ENCODE assay signal across 9 cellular contexts in the genomic region with DNA sequence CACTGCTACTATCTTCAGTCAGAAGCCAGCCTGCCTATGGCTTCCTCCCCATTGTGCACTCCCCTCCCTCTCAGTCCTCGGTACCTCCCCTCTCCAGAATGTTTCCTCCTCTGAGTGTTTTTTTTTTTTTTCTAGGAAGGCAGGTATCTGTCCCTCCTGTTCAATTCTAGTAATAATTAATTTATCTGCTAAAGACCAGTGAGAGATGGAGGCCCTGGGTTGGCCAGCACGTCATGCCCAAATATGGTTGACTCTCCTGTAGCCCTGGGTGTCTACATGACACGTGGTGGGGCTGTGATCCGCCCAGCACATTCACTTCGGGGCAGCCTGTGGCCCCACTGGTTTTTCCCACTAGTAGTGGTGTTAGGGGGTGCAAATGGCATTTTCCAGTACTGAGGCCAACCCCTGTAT. TPM values are rescaled to one million over a fixed set of nuclear protein-coding genes. Genes with fewer than 3 reads are reported as not detected.
A peak's percentile ranks its signal among the peaks of the same experiment; 100 is the strongest.
DNase-seq lines count a peak whose midpoint lies in the region; ATAC-seq, FAIRE-seq and TF ChIP-seq lines count a peak whose summit lies in the region.
"Had no signal": no experiment of that assay in that cellular context is flagged by ENCODE, and none has a peak within 500 bp of the region (broad histone marks: within the 10 kb centered on the region; RNA-seq: fewer than 3 reads in every experiment).

No MANE protein-coding gene starts in this region.

- peak overlapping the region; percentile 75 for H3K4me3 Mint-ChIP-seq in activated T-helper 2 cell treated with anti-CD3 and anti-CD28 coated beads, Interferon-gamma antibody, Interleukin-2, Interleukin-4, amounts not matched to agents 10 μg/mL and 5 μg/mL and 100 μg/mL, durations not matched to agents 14 hours and 24 hours and 36 hours (ENCODE audit: low read depth)

- H3K9me3 ChIP-seq in AG04450 (ENCODE audit: control insufficient read depth, insufficient read depth, low read length) = no peaks in the 10 kb centered on the region
- H3K9me3 ChIP-seq: adrenal gland had no signal

- no peak overlapping the region for H4K8ac ChIP-seq in mesendoderm (ENCODE audit: low read depth, low read length)

- intact Hi-C loops in activated T-helper 2 cell treated with anti-CD3 and anti-CD28 coated beads, Interferon-gamma antibody, Interleukin-2, Interleukin-4, amounts not matched to agents 10 μg/mL and 5 μg/mL and 100 μg/mL, durations not matched to agents 14 hours and 24 hours and 36 hours (cut with micrococcal nuclease) = loop anchor here (5.0 to 10.0 kb wide), 2 partner anchors 275 to 448 kb away; a partner anchor contains a TSS

- no peak overlapping the region for H3K9ac ChIP-seq in mesendoderm (ENCODE audit: low read length)

- H3K79me1 ChIP-seq in mesendoderm (ENCODE audit: low read length) = no peaks in the 10 kb centered on the region

- no peak overlapping the region for H2BK120ac ChIP-seq in mesendoderm (ENCODE audit: low read depth, low read length)

- peaks cover 21% of the 10 kb centered on the region for H3K36me3 Mint-ChIP-seq in activated T-helper 2 cell treated with anti-CD3 and anti-CD28 coated beads, Interferon-gamma antibody, Interleukin-2, Interleukin-4, amounts not matched to agents 10 μg/mL and 5 μg/mL and 100 μg/mL, durations not matched to agents 14 hours and 24 hours and 36 hours (ENCODE audit: low read depth)

- H3K36me3 ChIP-seq in mesendoderm (ENCODE audit: control insufficient read depth, insufficient read depth, low read length) = peaks cover 2% of the 10 kb centered on the region

- DNase-seq in AG04450 (ENCODE audit: low read depth, low spot score) (no peak), GM19239 (ENCODE audit: insufficient read length, low spot score) (no peak), mesendoderm (peak; percentile 44), NCI-H69 (lab: John Stamatoyannopoulos, UW) (no peak), NCI-H1930 (lab: John Stamatoyannopoulos, UW) (no peak), SHP77 (lab: John Stamatoyannopoulos, UW) (no peak)
- DNase-seq in activated T-helper 2 cell treated with anti-CD3 and anti-CD28 coated beads, Interferon-gamma antibody, Interleukin-2, Interleukin-4, amounts not matched to agents 10 μg/mL and 5 μg/mL and 100 μg/mL, durations not matched to agents 14 hours and 24 hours and 36 hours (ENCODE audit: low spot score) = no peak

- no peak overlapping the region for H3K56ac ChIP-seq in mesendoderm (ENCODE audit: low read length)

- H3K27me3 Mint-ChIP-seq in activated T-helper 2 cell treated with anti-CD3 and anti-CD28 coated beads, Interferon-gamma antibody, Interleukin-2, Interleukin-4, amounts not matched to agents 10 μg/mL and 5 μg/mL and 100 μg/mL, durations not matched to agents 14 hours and 24 hours and 36 hours (ENCODE audit: low read depth) = no peaks in the 10 kb centered on the region

- peak overlapping the region; percentile 76 for H3K27ac Mint-ChIP-seq in activated T-helper 2 cell treated with anti-CD3 and anti-CD28 coated beads, Interferon-gamma antibody, Interleukin-2, Interleukin-4, amounts not matched to agents 10 μg/mL and 5 μg/mL and 100 μg/mL, durations not matched to agents 14 hours and 24 hours and 36 hours

- peak overlapping the region; percentile 65 for H3K18ac ChIP-seq in mesendoderm (ENCODE audit: low read length)

- no peak overlapping the region for H2BK15ac ChIP-seq in mesendoderm (replicated peaks; ENCODE audit: low read depth)

- no peak overlapping the region for H2BK5ac ChIP-seq in mesendoderm (ENCODE audit: low read length)

- no peaks in the 10 kb centered on the region for H3K9me3 Mint-ChIP-seq in activated T-helper 2 cell treated with anti-CD3 and anti-CD28 coated beads, Interferon-gamma antibody, Interleukin-2, Interleukin-4, amounts not matched to agents 10 μg/mL and 5 μg/mL and 100 μg/mL, durations not matched to agents 14 hours and 24 hours and 36 hours

- H3K4me3 ChIP-seq in AG04450 (ENCODE audit: low read depth, low read length) = peak overlapping the region; percentile 66
- H3K4me3 ChIP-seq in mesendoderm (ENCODE audit: low read length) = no peak overlapping the region

- H4K5ac ChIP-seq in mesendoderm (ENCODE audit: low read length) = no peak overlapping the region

- WGBS in mesendoderm (ENCODE audit: extremely low coverage, insufficient coverage, low lambda C conversion rate) = no CpG with 5 or more reads among the region's 5 CpGs

- H3K4me1 ChIP-seq in mesendoderm (ENCODE audit: control insufficient read depth, low read depth, low read length) = no peaks in the 10 kb centered on the region

- peak overlapping the region; percentile 87 for H3K4ac ChIP-seq in mesendoderm (ENCODE audit: low read depth, low read length)

- H3K23ac ChIP-seq in mesendoderm (ENCODE audit: low read length) = no peak overlapping the region

- peak overlapping the region; percentile 77 for H3K27ac ChIP-seq in AG04450 (ENCODE audit: low read depth, low read length)
- H3K27ac ChIP-seq in mesendoderm (ENCODE audit: low read depth, low read length) = no peak overlapping the region

- no peaks in the 10 kb centered on the region for H3K27me3 ChIP-seq in AG04450 (ENCODE audit: control insufficient read depth, insufficient read depth, low read length)
- H3K27me3 ChIP-seq in mesendoderm (ENCODE audit: insufficient read depth, low read length, poor library complexity) = no peaks in the 10 kb centered on the region
- H3K27me3 ChIP-seq: adrenal gland had no signal

- FAIRE-seq in GM19239 (lab: Jason Lieb, UNC) = peak; percentile 83

- no peak overlapping the region for H3K4me2 ChIP-seq in mesendoderm (ENCODE audit: low read length)

- POLR2A ChIA-PET in AG04450 (lab: Yijun Ruan, JAX) = no interaction called here

- no peak overlapping the region for H2AK5ac ChIP-seq in mesendoderm (ENCODE audit: low read length)

- no peak for TF ChIP-seq CTCF in AG04450 (IDR thresholded peaks at IDR 0.05; ENCODE audit: low read depth, low read length)

- peaks cover 13% of the 10 kb centered on the region for H3K4me1 Mint-ChIP-seq in activated T-helper 2 cell treated with anti-CD3 and anti-CD28 coated beads, Interferon-gamma antibody, Interleukin-2, Interleukin-4, amounts not matched to agents 10 μg/mL and 5 μg/mL and 100 μg/mL, durations not matched to agents 14 hours and 24 hours and 36 hours (ENCODE audit: low read depth)

- ATAC-seq in HG03039 (IDR thresholded peaks at IDR 0.05; ENCODE audit: unreplicated experiment) = no peak

- CTCF ChIA-PET in AG04450 (lab: Charles Lee) = interaction anchor here (0.6 to 1.5 kb wide), 9 partner anchors 10 to 426 kb away, joined by 3 to 17 read pairs (median 3); a partner anchor contains a TSS

- peaks cover 30% of the 10 kb centered on the region for H3K79me2 ChIP-seq in mesendoderm (ENCODE audit: control insufficient read depth, insufficient read depth, low read length)

RNA-seq across cellular contexts. Expression of a gene that starts 1.8 kb away (rescaled TPM):
- polyA plus RNA-seq in AG04450 (2011; rRNA removed) = 605 and 863 TPM in 2 replicates
- 2,648 and 3,897 TPM in 2 replicates for polyA minus RNA-seq in AG04450 (2011; rRNA and poly(A)+ RNA removed)
- 1,005 and 1,026 TPM in 2 replicates for total RNA-seq in activated T-helper 2 cell treated with anti-CD3 and anti-CD28 coated beads, Interferon-gamma antibody, Interleukin-2, Interleukin-4, amounts not matched to agents 10 μg/mL and 5 μg/mL and 100 μg/mL, durations not matched to agents 14 hours and 24 hours and 36 hours
- polyA plus RNA-seq in mesendoderm (2013, experiment 1 of 2) = 552 TPM
- polyA plus RNA-seq in mesendoderm (2013, experiment 2 of 2) = 515 TPM

RNA-seq across cellular contexts. Expression of a gene that starts 6.5 kb away (rescaled TPM):
- polyA plus RNA-seq in AG04450 (2011; rRNA removed) = 30.2 and 30.8 TPM in 2 replicates
- polyA minus RNA-seq in AG04450 (2011; rRNA and poly(A)+ RNA removed) = 32.1 and 34.1 TPM in 2 replicates
- total RNA-seq in activated T-helper 2 cell treated with anti-CD3 and anti-CD28 coated beads, Interferon-gamma antibody, Interleukin-2, Interleukin-4, amounts not matched to agents 10 μg/mL and 5 μg/mL and 100 μg/mL, durations not matched to agents 14 hours and 24 hours and 36 hours = 95.6 and 98.8 TPM in 2 replicates
- polyA plus RNA-seq in mesendoderm (2013, experiment 1 of 2) = 45.5 TPM
- polyA plus RNA-seq in mesendoderm (2013, experiment 2 of 2) = 46.7 TPM

RNA-seq across cellular contexts. Expression of a gene that starts 25.6 kb away (rescaled TPM):
- 3,912 and 4,828 TPM in 2 replicates for polyA plus RNA-seq in AG04450 (2011; rRNA removed)
- 1,196 and 1,530 TPM in 2 replicates for polyA minus RNA-seq in AG04450 (2011; rRNA and poly(A)+ RNA removed)
- 2,692 and 2,787 TPM in 2 replicates for total RNA-seq in activated T-helper 2 cell treated with anti-CD3 and anti-CD28 coated beads, Interferon-gamma antibody, Interleukin-2, Interleukin-4, amounts not matched to agents 10 μg/mL and 5 μg/mL and 100 μg/mL, durations not matched to agents 14 hours and 24 hours and 36 hours
- polyA plus RNA-seq in mesendoderm (2013, experiment 1 of 2) = 3,546 TPM
- 3,495 TPM for polyA plus RNA-seq in mesendoderm (2013, experiment 2 of 2)

RNA-seq across cellular contexts. Expression of a gene that starts 36.4 kb away (rescaled TPM):
- polyA plus RNA-seq in AG04450 (2011; rRNA removed) = 25.7 and 36.6 TPM in 2 replicates
- 17.5 and 27.0 TPM in 2 replicates for polyA minus RNA-seq in AG04450 (2011; rRNA and poly(A)+ RNA removed)
- 18.1 TPM in 2 replicates for total RNA-seq in activated T-helper 2 cell treated with anti-CD3 and anti-CD28 coated beads, Interferon-gamma antibody, Interleukin-2, Interleukin-4, amounts not matched to agents 10 μg/mL and 5 μg/mL and 100 μg/mL, durations not matched to agents 14 hours and 24 hours and 36 hours
- polyA plus RNA-seq in mesendoderm (2013, experiment 1 of 2) = 3.5 TPM
- polyA plus RNA-seq in mesendoderm (2013, experiment 2 of 2) = 3.4 TPM

RNA-seq across cellular contexts. Expression of a gene that starts 38.7 kb away (rescaled TPM):
- 13.0 and 15.3 TPM in 2 replicates for polyA plus RNA-seq in AG04450 (2011; rRNA removed)
- polyA minus RNA-seq in AG04450 (2011; rRNA and poly(A)+ RNA removed) = 11.5 and 14.0 TPM in 2 replicates
- 77.3 TPM in 2 replicates for total RNA-seq in activated T-helper 2 cell treated with anti-CD3 and anti-CD28 coated beads, Interferon-gamma antibody, Interleukin-2, Interleukin-4, amounts not matched to agents 10 μg/mL and 5 μg/mL and 100 μg/mL, durations not matched to agents 14 hours and 24 hours and 36 hours
- 10.0 TPM for polyA plus RNA-seq in mesendoderm (2013, experiment 1 of 2)
- 9.7 TPM for polyA plus RNA-seq in mesendoderm (2013, experiment 2 of 2)
